ENCODE assay signal across 1 cellular context in the genomic region with DNA sequence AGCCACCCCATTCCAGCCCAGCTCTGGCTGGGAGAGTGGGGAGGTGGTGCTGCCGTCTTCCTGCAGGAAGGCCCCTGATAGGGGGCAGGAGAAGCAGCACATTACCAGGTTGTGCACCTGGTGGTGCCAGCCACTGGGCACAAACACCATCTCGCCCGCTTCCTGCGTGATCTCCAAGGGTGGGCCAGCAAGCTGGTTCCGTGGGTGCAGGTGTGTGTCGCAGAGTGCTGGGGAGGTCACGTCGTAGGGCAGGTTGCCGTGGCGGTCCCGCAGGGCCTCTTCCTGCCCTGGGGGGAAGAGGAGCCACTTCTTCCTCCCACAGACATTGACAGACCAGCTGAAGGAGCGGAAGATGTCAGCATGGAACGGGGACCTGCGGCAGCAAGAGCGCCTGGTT.
TF ChIP-seq lines count a peak whose summit lies in the region.

No MANE protein-coding gene starts in this region.

TF ChIP-seq in K562, 482 proteins besides CTCF, POLR2A, EP300 and RAD21:
- TF ChIP-seq RBFOX2 (IDR thresholded peaks at IDR 0.05; ENCODE audit: low read depth, low read length) (peak; percentile 51; the same call in 1 of the 2 replicates), KLF16 (IDR thresholded peaks at IDR 0.05) (no peak)
